23 cellular contexts compared by ENCODE assay signal in the genomic region with DNA sequence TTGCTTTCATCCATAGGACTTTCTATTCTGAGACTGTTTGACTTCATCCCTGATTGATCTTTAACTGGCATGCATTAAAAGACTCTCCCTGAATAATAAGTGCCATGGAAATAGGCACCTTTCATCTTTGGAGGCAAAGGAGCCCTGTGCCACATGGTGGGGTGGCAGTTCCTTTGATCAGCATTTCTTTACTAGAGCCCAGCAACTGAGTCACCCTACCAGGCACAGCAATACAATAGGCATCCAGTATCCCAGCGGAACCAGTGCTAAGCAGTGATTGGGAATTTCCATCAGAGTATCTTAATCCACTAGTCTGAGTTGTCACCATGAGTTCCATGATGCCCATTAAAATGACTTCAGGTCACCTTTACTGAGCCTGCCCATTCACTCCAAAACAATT.
A peak's percentile ranks its signal among the peaks of the same experiment; 100 is the strongest.
DNase-seq lines count a peak whose midpoint lies in the region; ATAC-seq and TF ChIP-seq lines count a peak whose summit lies in the region.
"Had no signal": no experiment of that assay in that cellular context is flagged by ENCODE, and none has a peak within 500 bp of the region (broad histone marks: within the 10 kb centered on the region; RNA-seq: fewer than 3 reads in every experiment).

No MANE protein-coding gene starts in this region.

- no peaks in the 10 kb centered on the region for H3K79me2 ChIP-seq in mammary epithelial cell (ENCODE audit: insufficient read depth, low read length)

- H3K4me3 ChIP-seq in mammary epithelial cell (replicated peaks in 1 of 3; ENCODE audit: insufficient read depth in 1 of 3, low read depth in 2 of 3, low read length in 3 of 3) (no peak overlapping the region), esophagus squamous epithelium (no peak overlapping the region)
- H3K4me3 ChIP-seq: SJCRH30 had no signal

- no peak overlapping the region for H3K4me2 ChIP-seq in mammary epithelial cell (ENCODE audit: insufficient read depth, low read depth, low read length)

- H3K4me1 ChIP-seq in mammary epithelial cell (ENCODE audit: insufficient read depth, low read length), result peaks cover 4% of the 10 kb centered on the region
- peaks cover 0 to 7% (median 0%) of the 10 kb centered on the region in 3 donors for H3K4me1 ChIP-seq in esophagus squamous epithelium

- CTCF ChIA-PET in mammary epithelial cell (lab: Charles Lee; ENCODE audit: low non-redundant PET), result no interaction called here
- CTCF ChIA-PET in MCF 10A (lab: Yijun Ruan, JAX), result no interaction called here

- intact Hi-C loops in mammary epithelial cell (cut with micrococcal nuclease) (loop anchor here (5.0 kb wide), 1 partner anchor 597 kb away; no protein-coding TSS in a partner anchor), MCF 10A (cut with micrococcal nuclease) (no loop called here), esophagus squamous epithelium (cut with DNase I) (no loop called here), natural killer cell (cut with micrococcal nuclease) (no loop called here)

- no peaks in the 10 kb centered on the region for H3K36me3 Mint-ChIP-seq in MCF 10A (ENCODE audit: insufficient read depth, unreplicated experiment)
- H3K36me3 Mint-ChIP-seq in natural killer cell, result no peaks in the 10 kb centered on the region
- H3K36me3 Mint-ChIP-seq: CD8-positive, alpha-beta T cell had no signal

- H3K9ac ChIP-seq in mammary epithelial cell (ENCODE audit: insufficient read depth, low read length), result no peak overlapping the region

- H3K4me1 Mint-ChIP-seq in MCF 10A (ENCODE audit: insufficient read depth, unreplicated experiment), result no peaks in the 10 kb centered on the region
- no peaks in the 10 kb centered on the region for H3K4me1 Mint-ChIP-seq in natural killer cell
- H3K4me1 Mint-ChIP-seq: B cell had no signal

- BruUV-seq in mammary epithelial cell (replicated peaks; lab: Mats Ljungman, UMichigan), result no TSS peak
- BruUV-seq in MCF 10A (replicated peaks; lab: Mats Ljungman, UMichigan), result no TSS peak

- ATAC-seq in natural killer cell, result no peak
- ATAC-seq: CD8-positive, alpha-beta T cell; SK-N-SH treated with all-trans-retinoic acid at 6 μM for 48 hours had no signal

- H3K27ac Mint-ChIP-seq in MCF 10A (ENCODE audit: low read depth, unreplicated experiment), result no peak overlapping the region
- no peak overlapping the region for H3K27ac Mint-ChIP-seq in natural killer cell
- H3K27ac Mint-ChIP-seq: B cell; CD8-positive, alpha-beta T cell had no signal

- TF ChIP-seq CTCF in mammary epithelial cell (conservative IDR thresholded peaks at IDR 0.05 in 1 of 2, IDR thresholded peaks at IDR 0.05 in 1 of 2; ENCODE audit: extremely low read depth in 1 of 2, insufficient read depth in 1 of 2, low read depth in 1 of 2, low read length in 2 of 2) (peak; percentile 3 to 19), MCF 10A (IDR thresholded peaks at IDR 0.05; ENCODE audit: unreplicated experiment) (no peak), esophagus squamous epithelium (IDR thresholded peaks at IDR 0.05) (no peak), natural killer cell (IDR thresholded peaks at IDR 0.05) (no peak)

- H3K9me3 ChIP-seq in mammary epithelial cell (replicated peaks; ENCODE audit: insufficient read depth, low read length) (no peaks in the 10 kb centered on the region), esophagus squamous epithelium (no peaks in the 10 kb centered on the region)
- H3K9me3 ChIP-seq: SJCRH30 had no signal

- no peak for TF ChIP-seq POLR2A in esophagus squamous epithelium (IDR thresholded peaks at IDR 0.05)

- 100% methylated on average over 1 of the region's 1 CpG for WGBS in mammary epithelial cell (ENCODE audit: low coverage, missing lambda C conversion rate)
- WGBS in esophagus squamous epithelium, 2 donors, result 88 to 100% methylated on average over 1 of the region's 1 CpG

- POLR2A ChIA-PET in MCF 10A (lab: Yijun Ruan, JAX), result no interaction called here

- no peaks in the 10 kb centered on the region for H4K20me1 ChIP-seq in mammary epithelial cell (ENCODE audit: insufficient read depth, low read length)

- no peak overlapping the region for H2AFZ ChIP-seq in mammary epithelial cell (ENCODE audit: low read depth, low read length)

- H3K27me3 ChIP-seq in mammary epithelial cell (ENCODE audit: insufficient read depth, low read length) (no peaks in the 10 kb centered on the region), esophagus squamous epithelium (no peaks in the 10 kb centered on the region)
- H3K27me3 ChIP-seq: SJCRH30 had no signal

- H3K4me3 Mint-ChIP-seq in MCF 10A (ENCODE audit: unreplicated experiment) (no peak overlapping the region), natural killer cell (no peak overlapping the region)
- H3K4me3 Mint-ChIP-seq: B cell; CD8-positive, alpha-beta T cell had no signal

- H3K9me3 Mint-ChIP-seq in MCF 10A (ENCODE audit: unreplicated experiment) (no peaks in the 10 kb centered on the region), natural killer cell (peaks cover 8 to 9% of the 10 kb centered on the region in 2 donors)

- dilution Hi-C loops in mammary epithelial cell (cut with HindIII; ENCODE audit: low sequenced_read_pairs), result no loop called here

- DNase-seq in mammary epithelial cell (peak; percentile 9), MCF 10A (ENCODE audit: unreplicated experiment) (no peak), dermis blood vessel endothelial cell (peak; percentile 15), kidney tubule cell (ENCODE audit: low spot score) (peak; percentile 71), NOMO-1 treated with dmso at 0.1 percent for 144 hours (lab: John Stamatoyannopoulos, UW; ENCODE audit: unreplicated experiment) (no peak), esophagus squamous epithelium (lab: John Stamatoyannopoulos, UW) (no peak), natural killer cell (no peak), SHP77 treated with DMSO at 0.1 percent for 48 hours (lab: John Stamatoyannopoulos, UW) (no peak)
- DNase-seq: CD8-positive, alpha-beta T cell; DMS 273 treated with DMSO at 0.1 percent for 48 hours; H7; KBM-7; NCI-H1048; NCI-H2081 treated with DMSO at 0.1 percent for 48 hours; NCI-H2171; NCI-H226; NCI-H510A; OCI-M1; SJCRH30 had no signal

- in situ Hi-C loops in mammary epithelial cell (cut with MboI; ENCODE audit: low sequenced_read_pairs in 2 of 2), result no loop called here

- H3K27me3 Mint-ChIP-seq in MCF 10A (ENCODE audit: insufficient read depth, unreplicated experiment) (no peaks in the 10 kb centered on the region), natural killer cell (ENCODE audit: low read depth in 2 of 2) (no peaks in the 10 kb centered on the region)
- H3K27me3 Mint-ChIP-seq: B cell had no signal

- H3K27ac ChIP-seq in mammary epithelial cell (ENCODE audit: insufficient read depth, low read depth, low read length) (no peak overlapping the region), esophagus squamous epithelium (no peak overlapping the region)
- H3K27ac ChIP-seq: 22Rv1, C4-2B, SJCRH30 had no signal

- H3K36me3 ChIP-seq in mammary epithelial cell (ENCODE audit: insufficient read depth, low read length), result no peaks in the 10 kb centered on the region
- H3K36me3 ChIP-seq in esophagus squamous epithelium, result no peaks in the 10 kb centered on the region
- H3K36me3 ChIP-seq: SJCRH30 had no signal

Comparison
In these comparisons a context has a peak if more than half of its experiments do, and no peak if none do; other contexts are left out.
1. DNase-seq: peak in mammary epithelial cell (single experiment), dermis blood vessel endothelial cell (single experiment) and kidney tubule cell (single experiment); none in MCF 10A (single experiment), NOMO-1 treated with dmso at 0.1 percent for 144 hours (single experiment), esophagus squamous epithelium (single experiment), natural killer cell (single experiment) and SHP77 treated with DMSO at 0.1 percent for 48 hours (single experiment).
2. CTCF ChIP-seq: peak in mammary epithelial cell (2 of 2); none in MCF 10A (single experiment), esophagus squamous epithelium (0 of 6) and natural killer cell (single experiment).